Comparison of ENCODE assay signal across 10 cellular contexts in the genomic region with DNA sequence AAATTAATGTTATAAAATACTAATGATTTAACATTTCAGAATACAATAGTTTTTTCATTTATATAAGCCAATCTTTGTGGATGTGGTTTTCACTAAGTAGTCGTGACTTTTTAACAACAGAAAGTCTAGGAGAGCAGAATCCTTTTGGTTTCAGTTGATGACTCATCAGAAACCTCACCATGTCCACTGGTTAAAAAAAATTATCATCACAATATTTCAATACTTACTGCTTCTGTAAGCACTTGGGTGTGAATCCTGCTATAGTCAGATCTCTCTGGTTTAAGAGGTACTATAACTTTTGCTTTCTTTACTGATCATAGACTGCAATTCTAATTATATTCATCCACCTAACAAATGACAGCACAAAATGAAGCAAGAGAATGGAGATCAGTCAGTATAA.
A peak's percentile ranks its signal among the peaks of the same experiment; 100 is the strongest.
DNase-seq lines count a peak whose midpoint lies in the region; ATAC-seq, FAIRE-seq and TF ChIP-seq lines count a peak whose summit lies in the region.
"Had no signal": no experiment of that assay in that cellular context is flagged by ENCODE, and none has a peak within 500 bp of the region (broad histone marks: within the 10 kb centered on the region; RNA-seq: fewer than 3 reads in every experiment).

No MANE protein-coding gene starts in this region.

- intact Hi-C loops in psoas muscle (cut with DNase I), result no loop called here

- H3K9me3 ChIP-seq in psoas muscle, result no peaks in the 10 kb centered on the region

- H3K36me3 ChIP-seq in psoas muscle (ENCODE audit: insufficient read depth in 1 of 2, low read depth in 1 of 2), result no peaks in the 10 kb centered on the region
- H3K36me3 ChIP-seq: MG63 had no signal

- H3K27ac ChIP-seq in psoas muscle, result no peak overlapping the region

- 68 to 78% (median 72%) methylated on average over 1 of the region's 1 CpG for WGBS in psoas muscle, 3 donors

- H3K4me1 ChIP-seq in psoas muscle, result no peaks in the 10 kb centered on the region

- FAIRE-seq in RCC 7860 (lab: Jason Lieb, UNC), result peak; percentile 95

- DNase-seq in DMS53 treated with DMSO at 0.1 percent for 48 hours (lab: John Stamatoyannopoulos, UW; ENCODE audit: unreplicated experiment) (peak; percentile 2), RCC 7860 (ENCODE audit: low spot score) (peak; percentile 61), T1000 (lab: John Stamatoyannopoulos, UW) (no peak), activated gamma-delta T cell (lab: John Stamatoyannopoulos, UW) (no peak), iPS-NIHi11 (ENCODE audit: low spot score) (no peak), psoas muscle (no peak)
- DNase-seq: DMS 273 treated with DMSO at 0.1 percent for 48 hours, MG63 had no signal

- H3K4me3 ChIP-seq in psoas muscle, result no peak overlapping the region
- H3K4me3 ChIP-seq: MG63 had no signal

- peak; percentile 92 for ATAC-seq in GM19395 (IDR thresholded peaks at IDR 0.05; ENCODE audit: unreplicated experiment)
- peak; percentile 79 for ATAC-seq in HG03045 (IDR thresholded peaks at IDR 0.05; ENCODE audit: unreplicated experiment)
- no peak for ATAC-seq in psoas muscle

- no peak for TF ChIP-seq CTCF in psoas muscle (IDR thresholded peaks at IDR 0.05)

- H3K27me3 ChIP-seq in psoas muscle (ENCODE audit: insufficient read depth in 3 of 3, low read length in 2 of 3), result no peaks in the 10 kb centered on the region
- H3K27me3 ChIP-seq: MG63 had no signal

Comparison
In these comparisons a context has a peak if more than half of its experiments do, and no peak if none do; other contexts are left out.
1. DNase-seq: peak in DMS53 treated with DMSO at 0.1 percent for 48 hours (single experiment) and RCC 7860 (single experiment); none in T1000 (single experiment), activated gamma-delta T cell (single experiment), iPS-NIHi11 (single experiment) and psoas muscle (0 of 2).
2. ATAC-seq: peak in GM19395 (single experiment) and HG03045 (single experiment); none in psoas muscle (0 of 4).